Comparison of ENCODE assay signal across 11 cellular contexts in genomic region chr19:56670961-56671612, GRCh38. TPM values are rescaled to one million over a fixed set of nuclear protein-coding genes. Genes with fewer than 3 reads are reported as not detected.
DNase-seq lines count a peak whose midpoint lies in the region; ATAC-seq and TF ChIP-seq lines count a peak whose summit lies in the region.
"Had no signal": no experiment of that assay in that cellular context is flagged by ENCODE, and none has a peak within 500 bp of the region (broad histone marks: within the 10 kb centered on the region; RNA-seq: fewer than 3 reads in every experiment).

No MANE protein-coding gene starts in this region.

- H3K36me3 ChIP-seq in upper lobe of left lung, result no peaks in the 10 kb centered on the region

- H3K4me1 ChIP-seq in mononuclear cell (ENCODE audit: insufficient read depth, low read length) (peaks cover 12% of the 10 kb centered on the region), upper lobe of left lung (peaks cover 12 to 22% (median 18%) of the 10 kb centered on the region in 4 donors)

- no peak for TF ChIP-seq EP300 in upper lobe of left lung (IDR thresholded peaks at IDR 0.05)

- WGBS in upper lobe of left lung, 2 donors, result 20 to 34% methylated on average over 10 to 14 of the region's 35 CpGs

- H3K27ac Mint-ChIP-seq in central memory CD8-positive, alpha-beta T cell (ENCODE audit: low read depth), result no peak overlapping the region
- H3K27ac Mint-ChIP-seq: nephron progenitor cell had no signal

- peak overlapping the region in 3 of 4 donors; percentile 6 to 68 (median 53) for H3K27ac ChIP-seq in upper lobe of left lung
- H3K27ac ChIP-seq: SK-N-MC had no signal

- DNase-seq in activated CD8-positive, alpha-beta memory T cell treated with anti-CD3 and anti-CD28 coated beads for 24 hours, result peak; percentile 57
- no peak for DNase-seq in activated CD8-positive, alpha-beta memory T cell treated with anti-CD3 and anti-CD28 coated beads, Interleukin-2, amount 50 U/mL, for 48 hours
- no peak for DNase-seq in central memory CD8-positive, alpha-beta T cell (ENCODE audit: low spot score in 2 of 2)
- DNase-seq in upper lobe of left lung, result peak in 1 of 2 donors; percentile 57
- DNase-seq in GOT3 (lab: John Stamatoyannopoulos, UW), result no peak
- no peak for DNase-seq in NCI-H1436 (lab: John Stamatoyannopoulos, UW)
- no peak for DNase-seq in NCI-H345 treated with DMSO at 0.1 percent for 48 hours (lab: John Stamatoyannopoulos, UW; ENCODE audit: unreplicated experiment)
- DNase-seq: nephron progenitor cell had no signal

- TF ChIP-seq POLR2A in upper lobe of left lung (IDR thresholded peaks at IDR 0.05), result no peak

- no peak for TF ChIP-seq CTCF in upper lobe of left lung (IDR thresholded peaks at IDR 0.05)

- no peaks in the 10 kb centered on the region for H3K27me3 ChIP-seq in mononuclear cell (ENCODE audit: insufficient read depth, low read length)
- no peaks in the 10 kb centered on the region for H3K27me3 ChIP-seq in upper lobe of left lung

- peak overlapping the region; percentile 71 for H3K4me3 Mint-ChIP-seq in central memory CD8-positive, alpha-beta T cell
- H3K4me3 Mint-ChIP-seq: nephron progenitor cell had no signal

- H3K9me3 ChIP-seq in mononuclear cell (ENCODE audit: low read depth, low read length) (no peaks in the 10 kb centered on the region), upper lobe of left lung (no peaks in the 10 kb centered on the region)

- H3K27me3 Mint-ChIP-seq in central memory CD8-positive, alpha-beta T cell, result no peaks in the 10 kb centered on the region

- no peak for ATAC-seq in central memory CD8-positive, alpha-beta T cell (replicated peaks; ENCODE audit: extremely low read depth, poor library complexity, severe bottlenecking)
- peak; percentile 3 to 58 for ATAC-seq in upper lobe of left lung (ENCODE audit: low FRiP score in 2 of 2)

- H3K36me3 Mint-ChIP-seq in central memory CD8-positive, alpha-beta T cell (ENCODE audit: insufficient read depth), result no peaks in the 10 kb centered on the region

- H3K9me3 Mint-ChIP-seq in central memory CD8-positive, alpha-beta T cell, result peaks cover 6% of the 10 kb centered on the region

- H3K4me1 Mint-ChIP-seq in central memory CD8-positive, alpha-beta T cell, result no peaks in the 10 kb centered on the region
- H3K4me1 Mint-ChIP-seq: nephron progenitor cell had no signal

- H3K4me3 ChIP-seq in mononuclear cell (ENCODE audit: low read length), result peak overlapping the region; percentile 46
- peak overlapping the region; percentile 55 to 97 (median 74) for H3K4me3 ChIP-seq in upper lobe of left lung
- H3K4me3 ChIP-seq: SK-N-MC had no signal

RNA-seq across cellular contexts. Expression of gene ZNF835, which starts 0.5 kb away (rescaled TPM):
- total RNA-seq in mononuclear cell (0.42 TPM), upper lobe of left lung (1 to 10 TPM in 4 of 6 donors, under 1 TPM in 1, not detected in 1; 0.78 to 4.1 (median 2.7) TPM)
- total RNA-seq: chondrocyte had no signal

RNA-seq across cellular contexts. Expression of gene SMIM17, which starts 28.1 kb away (rescaled TPM):
- total RNA-seq in mononuclear cell (not detected), upper lobe of left lung (under 1 TPM in 2 of 6 donors, not detected in 4; 0.29 to 0.30 TPM)
